ENCODE assay signal across 8 cellular contexts in genomic region chr19:4267101-4267900, GRCh38. TPM values are rescaled to one million over a fixed set of nuclear protein-coding genes. Genes with fewer than 3 reads are reported as not detected.
DNase-seq lines count a peak whose midpoint lies in the region; ATAC-seq and TF ChIP-seq lines count a peak whose summit lies in the region.

No MANE protein-coding gene starts in this region.

- no peak overlapping the region for H3K4ac ChIP-seq in IMR-90 (ENCODE audit: low read depth, low read length)

- no peak overlapping the region for H3K18ac ChIP-seq in IMR-90 (ENCODE audit: low read depth, low read length)

- no peak overlapping the region for H3K9ac ChIP-seq in IMR-90 (ENCODE audit: low read depth, low read length)

- no peak overlapping the region for H2AK5ac ChIP-seq in IMR-90 (ENCODE audit: low read depth, low read length)

- peak; percentile 65 for TF ChIP-seq RAD21 in IMR-90 (IDR thresholded peaks at IDR 0.05; ENCODE audit: low read length)

- ATAC-seq in IMR-90 (ENCODE audit: low read depth) (peak; percentile 83), HG03354 (IDR thresholded peaks at IDR 0.05; ENCODE audit: poor library complexity, severe bottlenecking, unreplicated experiment) (no peak), GM18511 (IDR thresholded peaks at IDR 0.05; ENCODE audit: unreplicated experiment) (no peak)
- ATAC-seq in activated naive CD8-positive, alpha-beta T cell treated with anti-CD3 and anti-CD28 coated beads, Interleukin-2, amount 10 ng/mL, durations not matched to agents 7 days and 5 days (ENCODE audit: low read depth), result peak; percentile 43

- H2BK5ac ChIP-seq in IMR-90 (ENCODE audit: low read depth, low read length, poor library complexity, severe bottlenecking), result no peak overlapping the region

- H3K27ac ChIP-seq in IMR-90 (ENCODE audit: insufficient read depth, low read length), result no peak overlapping the region

- peaks cover 24% of the 10 kb centered on the region for H3K36me3 ChIP-seq in IMR-90 (ENCODE audit: control insufficient read depth, insufficient read depth, low read length)

- H3K56ac ChIP-seq in IMR-90 (ENCODE audit: extremely low read depth, insufficient read depth, low read length), result no peak overlapping the region

- H3K9me1 ChIP-seq in IMR-90 (ENCODE audit: insufficient read depth, low read length), result no peaks in the 10 kb centered on the region

- no peaks in the 10 kb centered on the region for H3K27me3 Mint-ChIP-seq in activated naive CD8-positive, alpha-beta T cell treated with anti-CD3 and anti-CD28 coated beads, Interleukin-2, amount 10 ng/mL, durations not matched to agents 7 days and 5 days

- dilution Hi-C loops in IMR-90 (cut with HindIII; ENCODE audit: low sequenced_read_pairs, unreplicated experiment), result no loop called here

- no peak overlapping the region for H3K4me2 ChIP-seq in IMR-90 (ENCODE audit: low read depth, low read length)

- H3K4me3 Mint-ChIP-seq in activated naive CD8-positive, alpha-beta T cell treated with anti-CD3 and anti-CD28 coated beads, Interleukin-2, amount 10 ng/mL, durations not matched to agents 7 days and 5 days, result no peak overlapping the region

- H4K20me1 ChIP-seq in IMR-90 (ENCODE audit: insufficient read depth, low read length), result peaks cover 6% of the 10 kb centered on the region; the same call in 1 of the 2 replicates

- no peaks in the 10 kb centered on the region for H3K4me1 ChIP-seq in IMR-90 (ENCODE audit: control insufficient read depth, insufficient read depth, low read length)

- peak overlapping the region; percentile 1 for H2AK9ac ChIP-seq in IMR-90 (replicated peaks; ENCODE audit: low read depth, low read length, poor library complexity)

- no peak for TF ChIP-seq POLR2A in IMR-90 (IDR thresholded peaks at IDR 0.05; ENCODE audit: low read depth, low read length)

- H3K27ac Mint-ChIP-seq in activated naive CD8-positive, alpha-beta T cell treated with anti-CD3 and anti-CD28 coated beads, Interleukin-2, amount 10 ng/mL, durations not matched to agents 7 days and 5 days, result peak overlapping the region; percentile 53

- H4K5ac ChIP-seq in IMR-90 (ENCODE audit: low read depth, low read length), result no peak overlapping the region

- BruUV-seq in IMR-90 (replicated peaks; lab: Mats Ljungman, UMichigan), result no TSS peak

- H3K14ac ChIP-seq in IMR-90 (replicated peaks; ENCODE audit: low read depth, low read length), result no peak overlapping the region

- DNase-seq in COLO668 (lab: John Stamatoyannopoulos, UW; ENCODE audit: unreplicated experiment) (peak; percentile 47), IMR-90 (peak; percentile 37), SW480 (ENCODE audit: low spot score) (peak; percentile 41), hepatic stellate cell (ENCODE audit: low spot score) (peak; percentile 62)
- DNase-seq in activated naive CD8-positive, alpha-beta T cell treated with anti-CD3 and anti-CD28 coated beads, Interleukin-2, amount 10 ng/mL, durations not matched to agents 7 days and 5 days, result peak; percentile 66
- DNase-seq in stimulated activated CD4-positive, alpha-beta T cell treated with anti-CD3 and anti-CD28 coated beads, Interleukin-12 subunit alpha, Interleukin-12 subunit beta, amount 100 ng/mL, for 48 hours (ENCODE audit: low read depth in 2 of 3, low spot score in 1 of 3), result peak; percentile 41 to 55 (median 42)

- H2AFZ ChIP-seq in IMR-90 (replicated peaks; ENCODE audit: low read length, poor library complexity), result peak overlapping the region; percentile 32

- H4K8ac ChIP-seq in IMR-90 (ENCODE audit: low read depth in 2 of 2, low read length in 2 of 2), result no peak overlapping the region

- POLR2A ChIA-PET in IMR-90 (lab: Charles Lee; ENCODE audit: unreplicated experiment), result no interaction called here
- POLR2A ChIA-PET in activated naive CD8-positive, alpha-beta T cell treated with anti-CD3 and anti-CD28 coated beads, Interleukin-2, amount 10 ng/mL, durations not matched to agents 7 days and 5 days (lab: Charles Lee), result interaction anchor here (0.7 to 4.0 kb wide), 8 partner anchors 10 to 204 kb away, joined by 3 to 22 read pairs (median 6); partner anchors contain the start of genes CHAF1A, HDGFL2, MPND and SH3GL1

- no peak overlapping the region for H2BK20ac ChIP-seq in IMR-90 (ENCODE audit: low read depth, low read length)

- H4K91ac ChIP-seq in IMR-90 (ENCODE audit: insufficient read depth, low read depth, low read length), result no peak overlapping the region

- H3K79me1 ChIP-seq in IMR-90 (ENCODE audit: low read depth in 1 of 2, low read length in 2 of 2), result no peaks in the 10 kb centered on the region

- peaks cover 29% of the 10 kb centered on the region for H3K4me1 Mint-ChIP-seq in activated naive CD8-positive, alpha-beta T cell treated with anti-CD3 and anti-CD28 coated beads, Interleukin-2, amount 10 ng/mL, durations not matched to agents 7 days and 5 days

- H3K36me3 Mint-ChIP-seq in activated naive CD8-positive, alpha-beta T cell treated with anti-CD3 and anti-CD28 coated beads, Interleukin-2, amount 10 ng/mL, durations not matched to agents 7 days and 5 days, result peaks cover 21% of the 10 kb centered on the region

- no peak overlapping the region for H2BK15ac ChIP-seq in IMR-90 (ENCODE audit: low read depth, low read length)

- H3K27me3 ChIP-seq in IMR-90 (ENCODE audit: control insufficient read depth, insufficient read depth, low read length), result no peaks in the 10 kb centered on the region

- peak; percentile 61 for TF ChIP-seq CTCF in IMR-90 (conservative IDR thresholded peaks at IDR 0.05; ENCODE audit: low read depth, low read length)

- in situ Hi-C loops in IMR-90 (cut with MboI; ENCODE audit: low sequenced_read_pairs), result loop anchor here (5.0 kb wide), 1 partner anchor 85 kb away; no protein-coding TSS in a partner anchor

- intact Hi-C loops in IMR-90 (cut with micrococcal nuclease), result loop anchor here (1.0 kb wide), 2 partner anchors 85 to 133 kb away; partner anchors contain the start of gene SH3GL1

- 50% methylated on average over 4 of the region's 21 CpGs; no CpG with 5 or more reads in 1 of the 2 experiments for WGBS in IMR-90 (ENCODE audit: extremely low coverage in 2 of 2, insufficient read length in 1 of 2), 2 experiments

- no peak overlapping the region for H3K4me3 ChIP-seq in IMR-90 (ENCODE audit: insufficient read depth, low read depth, low read length)

- H3K9me3 Mint-ChIP-seq in activated naive CD8-positive, alpha-beta T cell treated with anti-CD3 and anti-CD28 coated beads, Interleukin-2, amount 10 ng/mL, durations not matched to agents 7 days and 5 days, result no peaks in the 10 kb centered on the region

- H3K23ac ChIP-seq in IMR-90 (ENCODE audit: low read depth, low read length), result no peak overlapping the region

- H3K9me3 ChIP-seq in IMR-90 (ENCODE audit: control insufficient read depth, insufficient read depth, low read length), result peaks cover 2% of the 10 kb centered on the region; the same call in 1 of the 2 replicates

- CTCF ChIA-PET in IMR-90 (lab: Yijun Ruan, JAX), result interaction anchor here (0.6 to 2.4 kb wide), 6 partner anchors 14 to 130 kb away, joined by 3 to 11 read pairs (median 4); no protein-coding TSS in a partner anchor

- no peak overlapping the region for H2BK120ac ChIP-seq in IMR-90 (ENCODE audit: low read depth, low read length)

TF ChIP-seq in IMR-90, 13 proteins besides CTCF, POLR2A, EP300 and RAD21:
- TF ChIP-seq MXI1 (IDR thresholded peaks at IDR 0.05; ENCODE audit: borderline replicate concordance, low read depth, low read length) (no peak), CHD1 (IDR thresholded peaks at IDR 0.05; ENCODE audit: low read depth, low read length) (no peak), SMC3 (IDR thresholded peaks at IDR 0.05; ENCODE audit: low read depth, low read length) (peak; percentile 37), CEBPB (IDR thresholded peaks at IDR 0.05; ENCODE audit: low read depth, low read length) (no peak), MAZ (IDR thresholded peaks at IDR 0.05; ENCODE audit: borderline replicate concordance, low read depth, low read length) (peak; percentile 42; the same call in 1 of the 2 replicates)
TF ChIP-seq in IMR-90: peak in this region for 2.

RNA-seq across cellular contexts. Expression of gene SHD, which starts 11.8 kb away (rescaled TPM):
- total RNA-seq in IMR-90 (2012; rRNA removed), result not detected in 2 replicates
- polyA plus RNA-seq in IMR-90 (2012; rRNA removed), result not detected in 2 replicates
- polyA plus RNA-seq in IMR-90 (2012; cell fraction: cytosol; rRNA removed), result not detected in 2 replicates
- polyA plus RNA-seq in IMR-90 (2012; cell fraction: nucleus; rRNA removed; ENCODE audit: low replicate concordance), result not detected in 2 replicates
- not detected for total RNA-seq in activated naive CD8-positive, alpha-beta T cell treated with anti-CD3 and anti-CD28 coated beads, Interleukin-2, amount 10 ng/mL, durations not matched to agents 7 days and 5 days

RNA-seq across cellular contexts. Expression of gene YJU2, which starts 20.4 kb away (rescaled TPM):
- 15.6 and 20.3 TPM in 2 replicates for total RNA-seq in IMR-90 (2012; rRNA removed)
- 18.8 and 18.9 TPM in 2 replicates for polyA plus RNA-seq in IMR-90 (2012; rRNA removed)
- polyA plus RNA-seq in IMR-90 (2012; cell fraction: cytosol; rRNA removed), result 19.0 and 22.4 TPM in 2 replicates
- 14.6 and 17.9 TPM in 2 replicates for polyA plus RNA-seq in IMR-90 (2012; cell fraction: nucleus; rRNA removed; ENCODE audit: low replicate concordance)
- 10 to 100 TPM; 27.9 to 29.0 TPM for total RNA-seq in activated naive CD8-positive, alpha-beta T cell treated with anti-CD3 and anti-CD28 coated beads, Interleukin-2, amount 10 ng/mL, durations not matched to agents 7 days and 5 days

RNA-seq across cellular contexts. Expression of gene TMIGD2, which starts 34.9 kb away (rescaled TPM):
- not detected in 2 replicates for total RNA-seq in IMR-90 (2012; rRNA removed)
- polyA plus RNA-seq in IMR-90 (2012; rRNA removed), result not detected in 2 replicates
- not detected in 2 replicates for polyA plus RNA-seq in IMR-90 (2012; cell fraction: cytosol; rRNA removed)
- 0.07 TPM in 1 of 2 replicates, not detected in the other for polyA plus RNA-seq in IMR-90 (2012; cell fraction: nucleus; rRNA removed; ENCODE audit: low replicate concordance)
- total RNA-seq in activated naive CD8-positive, alpha-beta T cell treated with anti-CD3 and anti-CD28 coated beads, Interleukin-2, amount 10 ng/mL, durations not matched to agents 7 days and 5 days, result 10 to 100 TPM; 49.3 to 50.5 TPM

RNA-seq across cellular contexts. Expression of gene FSD1, which starts 37.1 kb away (rescaled TPM):
- total RNA-seq in IMR-90 (2012; rRNA removed), result 17.4 and 19.2 TPM in 2 replicates
- polyA plus RNA-seq in IMR-90 (2012; rRNA removed), result 23.4 and 24.4 TPM in 2 replicates
- 14.6 and 37.7 TPM in 2 replicates for polyA plus RNA-seq in IMR-90 (2012; cell fraction: cytosol; rRNA removed)
- 53.7 and 112 TPM in 2 replicates for polyA plus RNA-seq in IMR-90 (2012; cell fraction: nucleus; rRNA removed; ENCODE audit: low replicate concordance)
- total RNA-seq in activated naive CD8-positive, alpha-beta T cell treated with anti-CD3 and anti-CD28 coated beads, Interleukin-2, amount 10 ng/mL, durations not matched to agents 7 days and 5 days, result 10 to 100 TPM; 20.8 to 21.8 TPM

RNA-seq across cellular contexts. Expression of gene EBI3, which starts 38.0 kb away (rescaled TPM):
- total RNA-seq in IMR-90 (2012; rRNA removed), result 0.28 and 0.36 TPM in 2 replicates
- polyA plus RNA-seq in IMR-90 (2012; rRNA removed), result 2.7 and 3.0 TPM in 2 replicates
- 2.8 and 6.8 TPM in 2 replicates for polyA plus RNA-seq in IMR-90 (2012; cell fraction: cytosol; rRNA removed)
- polyA plus RNA-seq in IMR-90 (2012; cell fraction: nucleus; rRNA removed; ENCODE audit: low replicate concordance), result 2.5 and 2.7 TPM in 2 replicates
- total RNA-seq in activated naive CD8-positive, alpha-beta T cell treated with anti-CD3 and anti-CD28 coated beads, Interleukin-2, amount 10 ng/mL, durations not matched to agents 7 days and 5 days, result under 1 TPM; 0.33 to 0.34 TPM

Comparison
In these comparisons a context has a peak if more than half of its experiments do, and no peak if none do; other contexts are left out.
1. ATAC-seq: peak in IMR-90 (single experiment) and activated naive CD8-positive, alpha-beta T cell treated with anti-CD3 and anti-CD28 coated beads, Interleukin-2, amount 10 ng/mL, durations not matched to agents 7 days and 5 days (single experiment); none in HG03354 (single experiment) and GM18511 (single experiment).
2. RNA of gene TMIGD2, which starts 34.9 kb away (total RNA-seq): 49.3 to 50.5 TPM in activated naive CD8-positive, alpha-beta T cell treated with anti-CD3 and anti-CD28 coated beads, Interleukin-2, amount 10 ng/mL, durations not matched to agents 7 days and 5 days; not detected in IMR-90; every median in the first group is over 10 times any median in the second.
3. Peak in every context shown above with its lines, with median percentiles within 50 percentile points of each other: DNase-seq.